Comparison of ENCODE assay signal across 20 cellular contexts in the genomic region with DNA sequence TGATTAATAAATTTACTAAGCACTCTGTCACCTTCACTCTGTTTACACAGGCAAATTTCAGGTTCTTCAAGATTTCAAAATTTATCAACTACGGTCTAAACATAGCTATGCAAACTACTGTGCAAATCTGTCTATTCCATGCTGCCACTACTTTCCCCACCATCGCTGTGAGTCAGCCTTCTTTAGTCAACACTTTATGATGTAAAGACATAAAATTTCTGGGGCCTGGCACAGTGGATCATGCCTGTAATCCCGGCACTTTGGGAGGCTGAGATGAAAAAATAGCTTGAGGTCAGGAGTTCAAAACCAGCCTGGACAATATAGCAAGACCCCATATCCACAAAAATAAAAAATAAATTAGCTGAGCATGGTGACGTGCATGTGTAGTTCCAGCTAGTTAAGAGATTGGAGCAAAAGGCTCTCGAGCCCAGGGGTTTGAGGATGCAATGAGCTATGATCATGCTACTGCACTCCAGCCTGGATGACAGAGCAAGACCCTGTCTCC. TPM values are rescaled to one million over a fixed set of nuclear protein-coding genes. Genes with fewer than 3 reads are reported as not detected.
DNase-seq lines count a peak whose midpoint lies in the region; ATAC-seq and FAIRE-seq lines count a peak whose summit lies in the region.
"Had no signal": no experiment of that assay in that cellular context is flagged by ENCODE, and none has a peak within 500 bp of the region (broad histone marks: within the 10 kb centered on the region; RNA-seq: fewer than 3 reads in every experiment).

No MANE protein-coding gene starts in this region.

- H3K27me3 Mint-ChIP-seq in activated CD8-positive, alpha-beta memory T cell treated with anti-CD3 and anti-CD28 coated beads, Interleukin-2, amount 10 ng/mL, durations not matched to agents 7 days and 5 days, result no peaks in the 10 kb centered on the region
- H3K27me3 Mint-ChIP-seq in activated T-helper 2 cell treated with anti-CD3 and anti-CD28 coated beads, Interferon-gamma antibody, Interleukin-2, Interleukin-4, amounts not matched to agents 10 μg/mL and 5 μg/mL and 100 μg/mL, durations not matched to agents 14 hours and 24 hours and 36 hours (ENCODE audit: low read depth), result no peaks in the 10 kb centered on the region
- H3K27me3 Mint-ChIP-seq: T-cell, type B pancreatic cell had no signal

- CTCF ChIA-PET in activated CD8-positive, alpha-beta memory T cell treated with anti-CD3 and anti-CD28 coated beads, Interleukin-2, amount 10 ng/mL, durations not matched to agents 7 days and 5 days (lab: Charles Lee), result no interaction called here

- H3K36me3 ChIP-seq in small intestine (ENCODE audit: control insufficient read depth in 2 of 2, insufficient read depth in 2 of 2, low read length in 2 of 2), result no peaks in the 10 kb centered on the region
- H3K36me3 ChIP-seq: ovary had no signal

- H3K9me3 ChIP-seq in small intestine (ENCODE audit: control insufficient read depth, low read depth), result no peaks in the 10 kb centered on the region
- H3K9me3 ChIP-seq: mucosa of descending colon, ovary had no signal

- peak; percentile 12 for ATAC-seq in activated CD8-positive, alpha-beta memory T cell treated with anti-CD3 and anti-CD28 coated beads, Interleukin-2, amount 10 ng/mL, durations not matched to agents 7 days and 5 days
- peak; percentile 62 for ATAC-seq in HG02840 (IDR thresholded peaks at IDR 0.05; ENCODE audit: low FRiP score, unreplicated experiment)
- no peak for ATAC-seq in HG03460 (IDR thresholded peaks at IDR 0.05; ENCODE audit: unreplicated experiment)
- ATAC-seq in GM19455 (IDR thresholded peaks at IDR 0.05; ENCODE audit: unreplicated experiment), result no peak
- ATAC-seq in HG02642 (IDR thresholded peaks at IDR 0.05; ENCODE audit: poor library complexity, unreplicated experiment), result no peak
- ATAC-seq: mucosa of descending colon, T-cell had no signal

- intact Hi-C loops in activated T-helper 2 cell treated with anti-CD3 and anti-CD28 coated beads, Interferon-gamma antibody, Interleukin-2, Interleukin-4, amounts not matched to agents 10 μg/mL and 5 μg/mL and 100 μg/mL, durations not matched to agents 14 hours and 24 hours and 36 hours (cut with micrococcal nuclease), result no loop called here

- H3K36me3 Mint-ChIP-seq in activated CD8-positive, alpha-beta memory T cell treated with anti-CD3 and anti-CD28 coated beads, Interleukin-2, amount 10 ng/mL, durations not matched to agents 7 days and 5 days, result peaks cover 24% of the 10 kb centered on the region
- H3K36me3 Mint-ChIP-seq in activated T-helper 2 cell treated with anti-CD3 and anti-CD28 coated beads, Interferon-gamma antibody, Interleukin-2, Interleukin-4, amounts not matched to agents 10 μg/mL and 5 μg/mL and 100 μg/mL, durations not matched to agents 14 hours and 24 hours and 36 hours (ENCODE audit: low read depth), result peaks cover 16% of the 10 kb centered on the region

- H3K4me1 ChIP-seq in small intestine (ENCODE audit: control insufficient read depth in 2 of 2, insufficient read depth in 1 of 2, low read depth in 1 of 2, low read length in 1 of 2), result no peaks in the 10 kb centered on the region

- peaks cover 9% of the 10 kb centered on the region for H3K4me1 Mint-ChIP-seq in activated CD8-positive, alpha-beta memory T cell treated with anti-CD3 and anti-CD28 coated beads, Interleukin-2, amount 10 ng/mL, durations not matched to agents 7 days and 5 days
- peaks cover 15% of the 10 kb centered on the region for H3K4me1 Mint-ChIP-seq in activated T-helper 2 cell treated with anti-CD3 and anti-CD28 coated beads, Interferon-gamma antibody, Interleukin-2, Interleukin-4, amounts not matched to agents 10 μg/mL and 5 μg/mL and 100 μg/mL, durations not matched to agents 14 hours and 24 hours and 36 hours (ENCODE audit: low read depth)

- 68 to 78% (median 74%) methylated on average over 5 of the region's 5 CpGs for WGBS in small intestine, 3 donors

- H3K27ac Mint-ChIP-seq in activated CD8-positive, alpha-beta memory T cell treated with anti-CD3 and anti-CD28 coated beads, Interleukin-2, amount 10 ng/mL, durations not matched to agents 7 days and 5 days, result no peak overlapping the region
- H3K27ac Mint-ChIP-seq in activated T-helper 2 cell treated with anti-CD3 and anti-CD28 coated beads, Interferon-gamma antibody, Interleukin-2, Interleukin-4, amounts not matched to agents 10 μg/mL and 5 μg/mL and 100 μg/mL, durations not matched to agents 14 hours and 24 hours and 36 hours, result peak overlapping the region; percentile 22
- H3K27ac Mint-ChIP-seq: T-cell had no signal

- no peak overlapping the region for H3K27ac ChIP-seq in small intestine (ENCODE audit: low read depth in 1 of 2, low read length in 1 of 2)
- H3K27ac ChIP-seq: dorsolateral prefrontal cortex, ovary, PC-9 had no signal

- FAIRE-seq in small intestine (lab: Jason Lieb, UNC), result no peak
- FAIRE-seq: astrocyte, H1 had no signal

- peaks cover 2% of the 10 kb centered on the region for H3K9me3 Mint-ChIP-seq in activated CD8-positive, alpha-beta memory T cell treated with anti-CD3 and anti-CD28 coated beads, Interleukin-2, amount 10 ng/mL, durations not matched to agents 7 days and 5 days (ENCODE audit: low read depth)
- no peaks in the 10 kb centered on the region for H3K9me3 Mint-ChIP-seq in activated T-helper 2 cell treated with anti-CD3 and anti-CD28 coated beads, Interferon-gamma antibody, Interleukin-2, Interleukin-4, amounts not matched to agents 10 μg/mL and 5 μg/mL and 100 μg/mL, durations not matched to agents 14 hours and 24 hours and 36 hours
- H3K9me3 Mint-ChIP-seq: T-cell, type B pancreatic cell had no signal

- H3K4me3 Mint-ChIP-seq in activated CD8-positive, alpha-beta memory T cell treated with anti-CD3 and anti-CD28 coated beads, Interleukin-2, amount 10 ng/mL, durations not matched to agents 7 days and 5 days, result no peak overlapping the region
- no peak overlapping the region for H3K4me3 Mint-ChIP-seq in activated T-helper 2 cell treated with anti-CD3 and anti-CD28 coated beads, Interferon-gamma antibody, Interleukin-2, Interleukin-4, amounts not matched to agents 10 μg/mL and 5 μg/mL and 100 μg/mL, durations not matched to agents 14 hours and 24 hours and 36 hours (ENCODE audit: low read depth)
- H3K4me3 Mint-ChIP-seq: T-cell, type B pancreatic cell had no signal

- DNase-seq in activated CD8-positive, alpha-beta memory T cell treated with anti-CD3 and anti-CD28 coated beads, Interleukin-2, amount 10 ng/mL, durations not matched to agents 7 days and 5 days, result no peak
- DNase-seq in activated CD8-positive, alpha-beta memory T cell treated with anti-CD3 and anti-CD28 coated beads for 24 hours, result no peak
- no peak for DNase-seq in activated T-helper 2 cell treated with anti-CD3 and anti-CD28 coated beads, Interferon-gamma antibody, Interleukin-2, Interleukin-4, amounts not matched to agents 10 μg/mL and 5 μg/mL and 100 μg/mL, durations not matched to agents 14 hours and 24 hours and 36 hours (ENCODE audit: low spot score)
- peak; percentile 2 for DNase-seq in small intestine
- DNase-seq: activated effector memory CD4-positive, alpha-beta T cell treated with Interleukin-2 at 50 U/mL for 16 hours; COR-L47; dorsolateral prefrontal cortex; mucosa of descending colon; NCI-H1092 treated with DMSO at 0.1 percent for 48 hours; NCI-H2227 treated with DMSO at 0.1 percent for 48 hours; ovary; PC-9; T-cell had no signal

- no peak overlapping the region for H3K4me3 ChIP-seq in small intestine (ENCODE audit: low read depth in 1 of 2, low read length in 2 of 2)
- H3K4me3 ChIP-seq: dorsolateral prefrontal cortex, mucosa of descending colon, ovary, PC-9 had no signal

- H3K27me3 ChIP-seq in small intestine (ENCODE audit: control insufficient read depth in 2 of 2, insufficient read depth in 2 of 2, low read length in 2 of 2), result no peaks in the 10 kb centered on the region
- H3K27me3 ChIP-seq: dorsolateral prefrontal cortex, ovary had no signal

RNA-seq across cellular contexts. Expression of gene CNOT4, which starts 42.6 kb away (rescaled TPM):
- total RNA-seq in activated CD8-positive, alpha-beta memory T cell treated with anti-CD3 and anti-CD28 coated beads, Interleukin-2, amount 10 ng/mL, durations not matched to agents 7 days and 5 days, result 10 to 100 TPM; 21.1 to 26.5 TPM
- total RNA-seq in activated T-helper 2 cell treated with anti-CD3 and anti-CD28 coated beads, Interferon-gamma antibody, Interleukin-2, Interleukin-4, amounts not matched to agents 10 μg/mL and 5 μg/mL and 100 μg/mL, durations not matched to agents 14 hours and 24 hours and 36 hours, result 19.3 and 24.0 TPM in 2 replicates
- 1 to 10 TPM; 5.1 to 6.3 (median 6.0) TPM for polyA plus RNA-seq in small intestine

Comparison
In these comparisons a context has a peak if more than half of its experiments do, and no peak if none do; other contexts are left out.
1. ATAC-seq: peak in activated CD8-positive, alpha-beta memory T cell treated with anti-CD3 and anti-CD28 coated beads, Interleukin-2, amount 10 ng/mL, durations not matched to agents 7 days and 5 days (single experiment) and HG02840 (single experiment); none in HG03460 (single experiment), GM19455 (single experiment) and HG02642 (single experiment).